9 cellular contexts compared by ENCODE assay signal in genomic region chr6:26194329-26194701, GRCh38.
DNase-seq lines count a peak whose midpoint lies in the region; ATAC-seq and TF ChIP-seq lines count a peak whose summit lies in the region.
"Had no signal": no experiment of that assay in that cellular context is flagged by ENCODE, and none has a peak within 500 bp of the region (broad histone marks: within the 10 kb centered on the region; RNA-seq: fewer than 3 reads in every experiment).

No MANE protein-coding gene starts in this region.

- H3K9me3 ChIP-seq in hepatocyte (ENCODE audit: low read depth) (no peaks in the 10 kb centered on the region), stomach (no peaks in the 10 kb centered on the region)

- DNase-seq in activated T-cell treated with anti-CD3 and anti-CD28 coated beads, Interleukin-2, amount 50 U/mL, for 24 hours: no peak
- no peak for DNase-seq in activated T-cell treated with anti-CD3 and anti-CD28 coated beads, Interleukin-2, amount 50 U/mL, for 4 hours
- DNase-seq in T-cell: no peak
- DNase-seq in hepatocyte (ENCODE audit: low spot score): no peak
- DNase-seq in stomach: no peak
- no peak for DNase-seq in NCI-H748 treated with DMSO at 0.1 percent for 48 hours (lab: John Stamatoyannopoulos, UW)
- DNase-seq in cortex of kidney (lab: John Stamatoyannopoulos, UW): no peak
- DNase-seq: activated T-cell treated with anti-CD3 and anti-CD28 coated beads, Interleukin-2, amount 50 U/mL, for 48 hours had no signal

- no peak overlapping the region for H2AFZ ChIP-seq in hepatocyte

- peak overlapping the region; percentile 96 for H3K4me3 Mint-ChIP-seq in activated T-cell treated with anti-CD3 and anti-CD28 coated beads, Interleukin-2, amount 50 U/mL, for 24 hours
- H3K4me3 Mint-ChIP-seq in activated T-cell treated with anti-CD3 and anti-CD28 coated beads, Interleukin-2, amount 50 U/mL, for 4 hours: no peak overlapping the region
- H3K4me3 Mint-ChIP-seq in T-cell: peak overlapping the region; percentile 34 to 98 (median 97)

- no peaks in the 10 kb centered on the region for H3K27me3 Mint-ChIP-seq in activated T-cell treated with anti-CD3 and anti-CD28 coated beads, Interleukin-2, amount 50 U/mL, for 24 hours
- H3K27me3 Mint-ChIP-seq in activated T-cell treated with anti-CD3 and anti-CD28 coated beads, Interleukin-2, amount 50 U/mL, for 4 hours (ENCODE audit: low read depth): no peaks in the 10 kb centered on the region
- H3K27me3 Mint-ChIP-seq in T-cell: no peaks in the 10 kb centered on the region

- POLR2A ChIA-PET in T-cell (lab: Charles Lee): interaction anchor here (0.6 to 9.1 kb wide), 17 partner anchors 11 to 1673 kb away, joined by 3 to 526 read pairs (median 7); a partner anchor contains a TSS

- H3K27ac ChIP-seq in hepatocyte: peak overlapping the region; percentile 89
- peak overlapping the region in 4 of 5 donors; percentile 89 to 97 (median 94) for H3K27ac ChIP-seq in stomach

- no peaks in the 10 kb centered on the region for H3K36me3 ChIP-seq in hepatocyte (replicated peaks; ENCODE audit: insufficient read depth, low read depth)
- no peaks in the 10 kb centered on the region for H3K36me3 ChIP-seq in stomach

- H3K79me2 ChIP-seq in hepatocyte: peaks cover 73% of the 10 kb centered on the region

- CTCF ChIA-PET in T-cell (lab: Charles Lee): interaction anchor here (1.0 to 6.4 kb wide), 6 partner anchors 11 to 57 kb away, joined by 3 to 73 read pairs (median 8); a partner anchor contains a TSS

- peaks cover 32% of the 10 kb centered on the region for H3K36me3 Mint-ChIP-seq in activated T-cell treated with anti-CD3 and anti-CD28 coated beads, Interleukin-2, amount 50 U/mL, for 24 hours (ENCODE audit: low read depth)
- H3K36me3 Mint-ChIP-seq in activated T-cell treated with anti-CD3 and anti-CD28 coated beads, Interleukin-2, amount 50 U/mL, for 4 hours (ENCODE audit: insufficient read depth): no peaks in the 10 kb centered on the region
- H3K36me3 Mint-ChIP-seq in T-cell: no peaks in the 10 kb centered on the region

- TF ChIP-seq CTCF in hepatocyte (IDR thresholded peaks at IDR 0.05; ENCODE audit: poor library complexity): no peak
- TF ChIP-seq CTCF in stomach (IDR thresholded peaks at IDR 0.05): no peak

- TF ChIP-seq POLR2A in stomach (IDR thresholded peaks at IDR 0.05): no peak

- H3K27ac Mint-ChIP-seq in activated T-cell treated with anti-CD3 and anti-CD28 coated beads, Interleukin-2, amount 50 U/mL, for 24 hours: peak overlapping the region; percentile 98
- peak overlapping the region; percentile 93 to 98 for H3K27ac Mint-ChIP-seq in T-cell

- 67% methylated on average over 3 of the region's 3 CpGs for WGBS in hepatocyte (ENCODE audit: low lambda C conversion rate, missing lambda C conversion rate)
- 52 to 62% (median 57%) methylated on average over 3 of the region's 3 CpGs for WGBS in stomach, 5 donors

- intact Hi-C loops in stomach (cut with DNase I; ENCODE audit: low total_unique reads): no loop called here

- no peak for ATAC-seq in activated T-cell treated with anti-CD3 and anti-CD28 coated beads, Interleukin-2, amount 50 U/mL, for 4 hours
- no peak for ATAC-seq in T-cell (replicated peaks in 1 of 4)
- no peak for ATAC-seq in GM21619 (IDR thresholded peaks at IDR 0.05; ENCODE audit: unreplicated experiment)

- no peak for TF ChIP-seq EP300 in stomach (IDR thresholded peaks at IDR 0.05)

- H3K4me1 ChIP-seq in hepatocyte (ENCODE audit: insufficient read depth) (peaks cover 16% of the 10 kb centered on the region), stomach (peaks cover 3 to 40% (median 16%) of the 10 kb centered on the region in 4 donors)

- no peaks in the 10 kb centered on the region for H3K27me3 ChIP-seq in hepatocyte
- peaks cover 0 to 73% (median 24%) of the 10 kb centered on the region in 3 donors for H3K27me3 ChIP-seq in stomach

- no peaks in the 10 kb centered on the region for H3K9me2 ChIP-seq in hepatocyte (replicated peaks; ENCODE audit: insufficient read depth)

- H4K20me1 ChIP-seq in hepatocyte (ENCODE audit: insufficient read depth, poor library complexity, severe bottlenecking): peaks cover 22% of the 10 kb centered on the region

- H3K4me3 ChIP-seq in hepatocyte (peak overlapping the region; percentile 31), stomach (no peak overlapping the region)

- no peaks in the 10 kb centered on the region for H3K9me3 Mint-ChIP-seq in activated T-cell treated with anti-CD3 and anti-CD28 coated beads, Interleukin-2, amount 50 U/mL, for 24 hours
- H3K9me3 Mint-ChIP-seq in activated T-cell treated with anti-CD3 and anti-CD28 coated beads, Interleukin-2, amount 50 U/mL, for 4 hours: no peaks in the 10 kb centered on the region
- H3K9me3 Mint-ChIP-seq in T-cell: no peaks in the 10 kb centered on the region

- peak overlapping the region; percentile 82 for H3K4me2 ChIP-seq in hepatocyte

- H3K4me1 Mint-ChIP-seq in activated T-cell treated with anti-CD3 and anti-CD28 coated beads, Interleukin-2, amount 50 U/mL, for 24 hours (ENCODE audit: low read depth): peaks cover 36% of the 10 kb centered on the region
- H3K4me1 Mint-ChIP-seq in activated T-cell treated with anti-CD3 and anti-CD28 coated beads, Interleukin-2, amount 50 U/mL, for 4 hours (ENCODE audit: low read depth): peaks cover 48% of the 10 kb centered on the region
- H3K4me1 Mint-ChIP-seq in T-cell: peaks cover 29 to 50% (median 34%) of the 10 kb centered on the region in 3 donors
